Comparison of ENCODE assay signal across 22 cellular contexts in the genomic region with DNA sequence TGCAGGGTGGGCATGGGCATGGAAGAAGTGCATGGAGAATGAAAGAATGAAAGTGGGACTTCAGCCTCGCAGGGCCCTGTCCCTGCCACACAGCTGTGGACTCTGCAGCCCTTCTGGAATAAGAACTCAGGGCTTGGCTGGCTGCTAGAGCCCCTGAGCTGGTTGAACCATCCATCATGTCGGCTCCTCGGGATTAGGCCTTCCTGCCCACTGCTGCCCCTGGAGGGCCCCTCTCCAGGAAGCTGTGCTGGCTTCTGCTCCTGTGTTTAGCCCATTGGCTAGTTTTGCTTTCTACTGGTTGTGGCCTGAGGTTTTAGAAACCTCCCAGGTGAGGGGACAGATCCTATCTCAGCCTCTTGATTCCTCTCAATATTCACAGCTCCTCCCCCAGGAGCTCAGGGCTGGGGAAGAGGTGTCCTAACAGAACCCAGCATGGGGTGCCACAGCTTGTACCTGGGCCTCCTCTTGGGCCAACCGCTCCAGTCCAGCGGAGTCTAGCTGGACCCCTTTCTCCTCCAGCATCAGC. TPM values are rescaled to one million over a fixed set of nuclear protein-coding genes. Genes with fewer than 3 reads are reported as not detected.
DNase-seq lines count a peak whose midpoint lies in the region; ATAC-seq and TF ChIP-seq lines count a peak whose summit lies in the region.
"Had no signal": no experiment of that assay in that cellular context is flagged by ENCODE, and none has a peak within 500 bp of the region (broad histone marks: within the 10 kb centered on the region; RNA-seq: fewer than 3 reads in every experiment).

No MANE protein-coding gene starts in this region.

- no peak overlapping the region for H2AFZ ChIP-seq in neural progenitor cell (replicated peaks)

- H3K79me2 ChIP-seq in neural progenitor cell (ENCODE audit: low read depth) = no peaks in the 10 kb centered on the region

- peaks cover 3% of the 10 kb centered on the region for H4K20me1 ChIP-seq in neural progenitor cell (ENCODE audit: low read depth)

- H3K27ac Mint-ChIP-seq in activated CD4-positive, alpha-beta T cell treated with anti-CD3 and anti-CD28 coated beads, Interleukin-2, amount 10 ng/mL, durations not matched to agents 24 days and 14 days = no peak overlapping the region
- peak overlapping the region; percentile 38 for H3K27ac Mint-ChIP-seq in neural progenitor cell
- H3K27ac Mint-ChIP-seq: IgD-negative memory B cell; T-helper 2 cell treated with Interferon-gamma antibody and Interleukin-4, amounts not matched to agents 5 μg/mL and 100 μg/mL, for 36 hours had no signal

- ATAC-seq in GM19035 (IDR thresholded peaks at IDR 0.05; ENCODE audit: unreplicated experiment) (no peak), GM18867 (IDR thresholded peaks at IDR 0.05; ENCODE audit: unreplicated experiment) (no peak)

- intact Hi-C loops in activated CD4-positive, alpha-beta T cell treated with anti-CD3 and anti-CD28 coated beads, Interleukin-2, amount 10 ng/mL, durations not matched to agents 24 days and 14 days (cut with micrococcal nuclease) = no loop called here
- intact Hi-C loops in ascending aorta (cut with DNase I) = no loop called here

- peaks cover 56% of the 10 kb centered on the region for H3K36me3 Mint-ChIP-seq in activated CD4-positive, alpha-beta T cell treated with anti-CD3 and anti-CD28 coated beads, Interleukin-2, amount 10 ng/mL, durations not matched to agents 24 days and 14 days (ENCODE audit: low read depth)
- H3K36me3 Mint-ChIP-seq in neural progenitor cell = peaks cover 35% of the 10 kb centered on the region

- in situ Hi-C loops in brain microvascular endothelial cell (cut with HindIII; ENCODE audit: low pct_ligation_motif_present, low sequenced_read_pairs) = no loop called here

- H3K36me3 ChIP-seq in HUES6 (ENCODE audit: control insufficient read depth, insufficient read depth, low read length) (peaks cover 96% of the 10 kb centered on the region), brain microvascular endothelial cell (replicated peaks) (peaks cover 67% of the 10 kb centered on the region), neural progenitor cell (no peaks in the 10 kb centered on the region), ascending aorta (peaks cover 69 to 87% of the 10 kb centered on the region in 2 donors)

- H3K27ac ChIP-seq in HUES6 (ENCODE audit: low read depth, low read length) (peak overlapping the region; percentile 28; the same call in 1 of the 2 replicates), brain microvascular endothelial cell (peak overlapping the region; percentile 18), neural progenitor cell (no peak overlapping the region), ascending aorta (no peak overlapping the region)
- H3K27ac ChIP-seq: adrenal gland, HL-60, upper lobe of right lung, VCaP had no signal

- no peaks in the 10 kb centered on the region for H3K27me3 ChIP-seq in HUES6 (ENCODE audit: control insufficient read depth, insufficient read depth, low read length)
- H3K27me3 ChIP-seq in brain microvascular endothelial cell (replicated peaks) = no peaks in the 10 kb centered on the region
- no peaks in the 10 kb centered on the region for H3K27me3 ChIP-seq in neural progenitor cell
- H3K27me3 ChIP-seq in ascending aorta = no peaks in the 10 kb centered on the region
- H3K27me3 ChIP-seq: adrenal gland, upper lobe of right lung had no signal

- no peaks in the 10 kb centered on the region for H3K9me3 ChIP-seq in HUES6 (ENCODE audit: control insufficient read depth, insufficient read depth, low read depth, low read length)
- H3K9me3 ChIP-seq in neural progenitor cell (ENCODE audit: low read depth) = no peaks in the 10 kb centered on the region
- H3K9me3 ChIP-seq in ascending aorta = no peaks in the 10 kb centered on the region
- H3K9me3 ChIP-seq: adrenal gland, upper lobe of right lung had no signal

- H3K4me2 ChIP-seq in neural progenitor cell = no peak overlapping the region

- TF ChIP-seq CTCF in brain microvascular endothelial cell (IDR thresholded peaks at IDR 0.05; ENCODE audit: low read depth, low read length, missing control alignments) (no peak), neural progenitor cell (IDR thresholded peaks at IDR 0.05) (no peak), ascending aorta (IDR thresholded peaks at IDR 0.05) (no peak)

- peak; percentile 56 for DNase-seq in activated CD4-positive, alpha-beta T cell treated with anti-CD3 and anti-CD28 coated beads, Interleukin-2, amount 10 ng/mL, durations not matched to agents 24 days and 14 days
- DNase-seq in activated CD4-positive, alpha-beta T cell treated with anti-CD3 and anti-CD28 coated beads, Interleukin-2, amount 50 U/mL, for 48 hours = no peak
- no peak for DNase-seq in brain microvascular endothelial cell
- no peak for DNase-seq in neural progenitor cell (ENCODE audit: low spot score)
- DNase-seq in ascending aorta (ENCODE audit: low spot score in 2 of 2) = no peak
- DNase-seq: NCI-H1105 treated with DMSO at 0.1 percent for 48 hours, NCI-H2107, upper lobe of right lung had no signal

- H3K4me3 Mint-ChIP-seq in activated CD4-positive, alpha-beta T cell treated with anti-CD3 and anti-CD28 coated beads, Interleukin-2, amount 10 ng/mL, durations not matched to agents 24 days and 14 days = no peak overlapping the region
- H3K4me3 Mint-ChIP-seq in neural progenitor cell = no peak overlapping the region
- H3K4me3 Mint-ChIP-seq: IgD-negative memory B cell; T-helper 2 cell treated with Interferon-gamma antibody and Interleukin-4, amounts not matched to agents 5 μg/mL and 100 μg/mL, for 36 hours had no signal

- H3K4me1 ChIP-seq in HUES6 (ENCODE audit: control insufficient read depth, insufficient read depth, low read length) (peaks cover 3% of the 10 kb centered on the region; the same call in 1 of the 2 replicates), neural progenitor cell (no peaks in the 10 kb centered on the region), ascending aorta (no peaks in the 10 kb centered on the region)
- H3K4me1 ChIP-seq: upper lobe of right lung had no signal

- H3F3A ChIP-seq in neural progenitor cell (ENCODE audit: low read depth) = no peaks in the 10 kb centered on the region

- H3K9me3 Mint-ChIP-seq in activated CD4-positive, alpha-beta T cell treated with anti-CD3 and anti-CD28 coated beads, Interleukin-2, amount 10 ng/mL, durations not matched to agents 24 days and 14 days = no peaks in the 10 kb centered on the region
- no peaks in the 10 kb centered on the region for H3K9me3 Mint-ChIP-seq in neural progenitor cell
- H3K9me3 Mint-ChIP-seq: IgD-negative memory B cell; T-helper 2 cell treated with Interferon-gamma antibody and Interleukin-4, amounts not matched to agents 5 μg/mL and 100 μg/mL, for 36 hours had no signal

- H3K4me3 ChIP-seq in HUES6 (ENCODE audit: low read depth, low read length) (no peak overlapping the region), brain microvascular endothelial cell (ENCODE audit: low read depth, low read length) (no peak overlapping the region), neural progenitor cell (no peak overlapping the region), ascending aorta (no peak overlapping the region)
- H3K4me3 ChIP-seq: adrenal gland, upper lobe of right lung had no signal

- H3K4me1 Mint-ChIP-seq in activated CD4-positive, alpha-beta T cell treated with anti-CD3 and anti-CD28 coated beads, Interleukin-2, amount 10 ng/mL, durations not matched to agents 24 days and 14 days = no peaks in the 10 kb centered on the region
- H3K4me1 Mint-ChIP-seq in neural progenitor cell = peaks cover 5% of the 10 kb centered on the region
- H3K4me1 Mint-ChIP-seq: IgD-negative memory B cell had no signal

- H3K27me3 Mint-ChIP-seq in activated CD4-positive, alpha-beta T cell treated with anti-CD3 and anti-CD28 coated beads, Interleukin-2, amount 10 ng/mL, durations not matched to agents 24 days and 14 days = no peaks in the 10 kb centered on the region
- H3K27me3 Mint-ChIP-seq in neural progenitor cell (ENCODE audit: insufficient read depth, low read depth) = peaks cover 1% of the 10 kb centered on the region
- H3K27me3 Mint-ChIP-seq: IgD-negative memory B cell had no signal

- H3K9ac ChIP-seq in HUES6 (ENCODE audit: low read length) = peak overlapping the region; percentile 29
- no peak overlapping the region for H3K9ac ChIP-seq in neural progenitor cell

RNA-seq across cellular contexts. Expression of a gene that starts 7.9 kb away (rescaled TPM):
- total RNA-seq in activated CD4-positive, alpha-beta T cell treated with anti-CD3 and anti-CD28 coated beads, Interleukin-2, amount 10 ng/mL, durations not matched to agents 24 days and 14 days = 22.4 and 23.7 TPM in 2 replicates
- total RNA-seq in neural progenitor cell (ENCODE audit: low replicate concordance) (16.1 and 29.3 TPM in 2 replicates), ascending aorta (4.5 TPM)

RNA-seq across cellular contexts. Expression of a gene that starts 35.0 kb away (rescaled TPM):
- 0.07 TPM in 1 of 2 replicates, not detected in the other for total RNA-seq in activated CD4-positive, alpha-beta T cell treated with anti-CD3 and anti-CD28 coated beads, Interleukin-2, amount 10 ng/mL, durations not matched to agents 24 days and 14 days
- total RNA-seq in neural progenitor cell (ENCODE audit: low replicate concordance) (0.13 and 1.4 TPM in 2 replicates), ascending aorta (not detected)
- total RNA-seq: dermis blood vessel endothelial cell, M059J, posterior vena cava, upper lobe of right lung had no signal

RNA-seq across cellular contexts. Expression of a gene that starts 37.2 kb away (rescaled TPM):
- total RNA-seq in activated CD4-positive, alpha-beta T cell treated with anti-CD3 and anti-CD28 coated beads, Interleukin-2, amount 10 ng/mL, durations not matched to agents 24 days and 14 days = not detected in 2 replicates
- total RNA-seq in neural progenitor cell (ENCODE audit: low replicate concordance) (0.25 TPM in 1 of 2 replicates, not detected in the other), ascending aorta (not detected)
- total RNA-seq: A172, adrenal gland, dermis blood vessel endothelial cell, endothelial cell of umbilical vein, M059J, OCI-LY7, posterior vena cava, upper lobe of right lung had no signal

RNA-seq across cellular contexts. Expression of a gene that starts 39.9 kb away (rescaled TPM):
- total RNA-seq in activated CD4-positive, alpha-beta T cell treated with anti-CD3 and anti-CD28 coated beads, Interleukin-2, amount 10 ng/mL, durations not matched to agents 24 days and 14 days = 27.6 and 28.2 TPM in 2 replicates
- total RNA-seq in neural progenitor cell (ENCODE audit: low replicate concordance) (5.1 and 15.5 TPM in 2 replicates), ascending aorta (1.9 TPM)

RNA-seq across cellular contexts. Expression of a gene that starts 47.9 kb away (rescaled TPM):
- total RNA-seq in activated CD4-positive, alpha-beta T cell treated with anti-CD3 and anti-CD28 coated beads, Interleukin-2, amount 10 ng/mL, durations not matched to agents 24 days and 14 days = 25.3 and 28.0 TPM in 2 replicates
- total RNA-seq in neural progenitor cell (ENCODE audit: low replicate concordance) (33.9 and 47.0 TPM in 2 replicates), ascending aorta (9.9 TPM)

Comparison
In these comparisons a context has a peak if more than half of its experiments do, and no peak if none do; other contexts are left out.
1. H3K27ac ChIP-seq: peak in HUES6 (single experiment) and brain microvascular endothelial cell (single experiment); none in neural progenitor cell (single experiment) and ascending aorta (0 of 2).